10 cellular contexts compared by ENCODE assay signal in genomic region chr15:85624241-85624855, GRCh38.
A peak's percentile ranks its signal among the peaks of the same experiment; 100 is the strongest.
DNase-seq lines count a peak whose midpoint lies in the region; ATAC-seq and TF ChIP-seq lines count a peak whose summit lies in the region.
"Had no signal": no experiment of that assay in that cellular context is flagged by ENCODE, and none has a peak within 500 bp of the region (broad histone marks: within the 10 kb centered on the region; RNA-seq: fewer than 3 reads in every experiment).

No MANE protein-coding gene starts in this region.

- peaks cover 17% of the 10 kb centered on the region for H3K4me1 ChIP-seq in Karpas-422 (ENCODE audit: low read length)
- H3K4me1 ChIP-seq in naive thymus-derived CD4-positive, alpha-beta T cell (ENCODE audit: control insufficient read depth in 2 of 2, insufficient read depth in 2 of 2, low read length in 2 of 2) = peaks cover 40 to 59% of the 10 kb centered on the region in 2 donors

- H3K79me2 ChIP-seq in Karpas-422 (ENCODE audit: low read length) = peaks cover 92% of the 10 kb centered on the region

- H3K27ac Mint-ChIP-seq in naive thymus-derived CD4-positive, alpha-beta T cell = peak overlapping the region in 7 of 9 donors; percentile 10 to 88 (median 44)
- H3K27ac Mint-ChIP-seq in activated naive CD4-positive, alpha-beta T cell treated with anti-CD3 and anti-CD28 coated beads for 36 hours = no peak overlapping the region

- POLR2A ChIA-PET in naive thymus-derived CD4-positive, alpha-beta T cell (lab: Charles Lee) = interaction anchor here (0.7 to 2.4 kb wide), 2 partner anchors 42 to 67 kb away, joined by 4 to 6 read pairs; no protein-coding TSS in a partner anchor

- H3K27me3 ChIP-seq in Karpas-422 (ENCODE audit: low read length) = no peaks in the 10 kb centered on the region
- H3K27me3 ChIP-seq in naive thymus-derived CD4-positive, alpha-beta T cell (ENCODE audit: control insufficient read depth in 2 of 2, insufficient read depth in 2 of 2, low read length in 2 of 2) = no peaks in the 10 kb centered on the region

- H3K9me3 Mint-ChIP-seq in naive thymus-derived CD4-positive, alpha-beta T cell = no peaks in the 10 kb centered on the region
- H3K9me3 Mint-ChIP-seq in activated naive CD4-positive, alpha-beta T cell treated with anti-CD3 and anti-CD28 coated beads for 36 hours = no peaks in the 10 kb centered on the region

- peak; percentile 61 for DNase-seq in AG10803 (ENCODE audit: low read depth)
- DNase-seq in Karpas-422 = no peak
- peak; percentile 76 for DNase-seq in dermis blood vessel endothelial cell
- peak in 3 of 9 donors; percentile 14 to 26 (median 24) for DNase-seq in naive thymus-derived CD4-positive, alpha-beta T cell
- no peak for DNase-seq in mucosa of gallbladder (ENCODE audit: low spot score)
- no peak for DNase-seq in NCI-H2029 treated with DMSO at 0.1 percent for 48 hours (lab: John Stamatoyannopoulos, UW)
- DNase-seq in activated naive CD4-positive, alpha-beta T cell treated with anti-CD3 and anti-CD28 coated beads for 36 hours = no peak
- DNase-seq: activated CD4-positive, alpha-beta T cell treated with anti-CD3 and anti-CD28 coated beads, Interleukin-2, amount 50 U/mL, for 1 hour; hippocampal formation had no signal

- H2AFZ ChIP-seq in Karpas-422 (ENCODE audit: low read length) = no peak overlapping the region

- no peak overlapping the region for H3K4me2 ChIP-seq in Karpas-422 (ENCODE audit: low read depth, low read length, poor library complexity, severe bottlenecking)

- no peak for TF ChIP-seq CTCF in AG10803 (conservative IDR thresholded peaks at IDR 0.05; ENCODE audit: low read length)

- H3K9ac ChIP-seq in Karpas-422 (ENCODE audit: low read length) = no peak overlapping the region

- H3K36me3 ChIP-seq in Karpas-422 (ENCODE audit: insufficient read depth, low read length) = no peaks in the 10 kb centered on the region
- no peaks in the 10 kb centered on the region for H3K36me3 ChIP-seq in naive thymus-derived CD4-positive, alpha-beta T cell (ENCODE audit: control insufficient read depth in 2 of 3, insufficient read depth in 3 of 3, low read length in 3 of 3)

- H3K27me3 Mint-ChIP-seq in naive thymus-derived CD4-positive, alpha-beta T cell = no peaks in the 10 kb centered on the region
- H3K27me3 Mint-ChIP-seq in activated naive CD4-positive, alpha-beta T cell treated with anti-CD3 and anti-CD28 coated beads for 36 hours (ENCODE audit: low read depth) = no peaks in the 10 kb centered on the region

- peaks cover 6 to 24% (median 13%) of the 10 kb centered on the region in 5 donors for H3K36me3 Mint-ChIP-seq in naive thymus-derived CD4-positive, alpha-beta T cell
- peaks cover 10% of the 10 kb centered on the region for H3K36me3 Mint-ChIP-seq in activated naive CD4-positive, alpha-beta T cell treated with anti-CD3 and anti-CD28 coated beads for 36 hours (ENCODE audit: low read depth)

- no peaks in the 10 kb centered on the region for H3K9me2 ChIP-seq in Karpas-422 (replicated peaks; ENCODE audit: insufficient read depth, low read length)

- 0 out of 2 replicates have a peak overlapping the region, but pooled peaks have one; percentile 19 for H3K27ac ChIP-seq in Karpas-422 (ENCODE audit: low read length)
- H3K27ac ChIP-seq in naive thymus-derived CD4-positive, alpha-beta T cell (ENCODE audit: low read depth, low read length) = no peak overlapping the region

- H3K4me3 Mint-ChIP-seq in naive thymus-derived CD4-positive, alpha-beta T cell = peak overlapping the region; percentile 49 to 78 (median 61)
- H3K4me3 Mint-ChIP-seq in activated naive CD4-positive, alpha-beta T cell treated with anti-CD3 and anti-CD28 coated beads for 36 hours = no peak overlapping the region

- peaks cover 45 to 70% (median 58%) of the 10 kb centered on the region in 7 donors for H3K4me1 Mint-ChIP-seq in naive thymus-derived CD4-positive, alpha-beta T cell
- H3K4me1 Mint-ChIP-seq in activated naive CD4-positive, alpha-beta T cell treated with anti-CD3 and anti-CD28 coated beads for 36 hours (ENCODE audit: low read depth) = peaks cover 43% of the 10 kb centered on the region

- CTCF ChIA-PET in naive thymus-derived CD4-positive, alpha-beta T cell (lab: Charles Lee) = interaction anchor here (0.6 to 0.9 kb wide), 3 partner anchors 72 to 100 kb away, joined by 3 read pairs; no protein-coding TSS in a partner anchor
- CTCF ChIA-PET in activated naive CD4-positive, alpha-beta T cell treated with anti-CD3 and anti-CD28 coated beads for 36 hours (lab: Charles Lee) = interaction anchor here (1.1 kb wide), 1 partner anchor 42 kb away, joined by 3 read pairs; no protein-coding TSS in a partner anchor

- H3K9me3 ChIP-seq in Karpas-422 (ENCODE audit: low read length) = no peaks in the 10 kb centered on the region
- no peaks in the 10 kb centered on the region for H3K9me3 ChIP-seq in naive thymus-derived CD4-positive, alpha-beta T cell (ENCODE audit: control insufficient read depth in 2 of 3, low read length in 3 of 3)

- no peak overlapping the region for H3K4me3 ChIP-seq in AG10803 (ENCODE audit: low read length)
- H3K4me3 ChIP-seq in Karpas-422 (ENCODE audit: low read length) = no peak overlapping the region
- peak overlapping the region; percentile 17 for H3K4me3 ChIP-seq in naive thymus-derived CD4-positive, alpha-beta T cell (ENCODE audit: low read length)

- H4K20me1 ChIP-seq in Karpas-422 (ENCODE audit: insufficient read depth, low read depth, low read length) = no peaks in the 10 kb centered on the region

- peak; percentile 20 for ATAC-seq in naive thymus-derived CD4-positive, alpha-beta T cell
- ATAC-seq in activated CD4-positive, CD25-positive, alpha-beta regulatory T cell treated with anti-CD3 and anti-CD28 coated beads, Interleukin-2, amount 50 U/mL, for 24 hours = no peak

- intact Hi-C loops in naive thymus-derived CD4-positive, alpha-beta T cell (cut with micrococcal nuclease) = loop anchor here in 1 of 2 donors (2.0 kb wide), 2 partner anchors 22 to 42 kb away; no protein-coding TSS in a partner anchor
- intact Hi-C loops in activated naive CD4-positive, alpha-beta T cell treated with anti-CD3 and anti-CD28 coated beads for 36 hours (cut with micrococcal nuclease) = loop anchor here (1.0 kb wide), 1 partner anchor 43 kb away; no protein-coding TSS in a partner anchor

Comparison
In these comparisons a context has a peak if more than half of its experiments do, and no peak if none do; other contexts are left out.
1. DNase-seq: peak in AG10803 (single experiment) and dermis blood vessel endothelial cell (single experiment); none in Karpas-422 (single experiment), mucosa of gallbladder (single experiment), NCI-H2029 treated with DMSO at 0.1 percent for 48 hours (single experiment) and activated naive CD4-positive, alpha-beta T cell treated with anti-CD3 and anti-CD28 coated beads for 36 hours (single experiment).